ENCODE assay signal across 1 cellular context in the genomic region with DNA sequence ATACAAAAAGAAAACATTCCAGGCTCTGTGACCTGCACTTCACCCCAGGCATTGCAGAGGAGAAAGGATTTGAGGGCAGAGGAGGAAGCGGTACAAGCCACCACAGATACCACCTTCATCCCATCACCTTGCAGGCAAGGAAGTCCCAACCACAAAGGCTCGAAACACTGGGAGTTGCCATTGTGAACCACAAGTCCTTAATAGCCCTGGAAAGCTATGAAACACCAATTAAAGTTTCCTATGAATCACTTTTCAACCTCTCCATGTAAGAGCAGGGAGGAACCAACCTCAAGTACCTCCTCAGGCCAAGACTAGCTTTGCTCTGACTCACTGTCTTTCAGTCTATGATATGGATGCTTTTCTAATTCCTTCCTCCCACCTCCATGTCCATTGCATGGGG.
TF ChIP-seq lines count a peak whose summit lies in the region.

No MANE protein-coding gene starts in this region.

TF ChIP-seq in GM12878, 131 proteins besides CTCF, POLR2A, EP300 and RAD21:
- TF ChIP-seq SPI1 (IDR thresholded peaks at IDR 0.05; ENCODE audit: borderline replicate concordance, insufficient read depth, low read depth, low read length) (0 out of 2 replicates have a peak, but pooled peaks have one; percentile 2), NR2C1 (IDR thresholded peaks at IDR 0.05) (no peak), STAT3 (IDR thresholded peaks at IDR 0.05; ENCODE audit: low read depth, low read length) (no peak), SP1 (IDR thresholded peaks at IDR 0.05; ENCODE audit: low read depth, low read length) (no peak), SMAD1 (IDR thresholded peaks at IDR 0.05; ENCODE audit: low read depth, partially characterized antibody) (no peak), CREM (IDR thresholded peaks at IDR 0.05; ENCODE audit: low read depth) (no peak), BHLHE40 (IDR thresholded peaks at IDR 0.05; ENCODE audit: borderline replicate concordance in 1 of 2, low read depth in 2 of 2, low read length in 1 of 2) (no peak), ZNF207 (IDR thresholded peaks at IDR 0.05; ENCODE audit: borderline replicate concordance) (no peak), RUNX3 (IDR thresholded peaks at IDR 0.05; ENCODE audit: low read length) (peak; percentile 63)
- TF ChIP-seq, protein P1, sequence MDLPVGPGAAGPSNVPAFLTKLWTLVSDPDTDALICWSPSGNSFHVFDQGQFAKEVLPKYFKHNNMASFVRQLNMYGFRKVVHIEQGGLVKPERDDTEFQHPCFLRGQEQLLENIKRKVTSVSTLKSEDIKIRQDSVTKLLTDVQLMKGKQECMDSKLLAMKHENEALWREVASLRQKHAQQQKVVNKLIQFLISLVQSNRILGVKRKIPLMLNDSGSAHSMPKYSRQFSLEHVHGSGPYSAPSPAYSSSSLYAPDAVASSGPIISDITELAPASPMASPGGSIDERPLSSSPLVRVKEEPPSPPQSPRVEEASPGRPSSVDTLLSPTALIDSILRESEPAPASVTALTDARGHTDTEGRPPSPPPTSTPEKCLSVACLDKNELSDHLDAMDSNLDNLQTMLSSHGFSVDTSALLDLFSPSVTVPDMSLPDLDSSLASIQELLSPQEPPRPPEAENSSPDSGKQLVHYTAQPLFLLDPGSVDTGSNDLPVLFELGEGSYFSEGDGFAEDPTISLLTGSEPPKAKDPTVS (IDR thresholded peaks at IDR 0.05; ENCODE audit: low read depth, low read length), result no peak
